ENCODE assay signal across 1 cellular context in genomic region chr19:58513694-58514563, GRCh38.
TF ChIP-seq lines count a peak whose summit lies in the region.

No MANE protein-coding gene starts in this region.

TF ChIP-seq in HepG2, 621 proteins besides CTCF, POLR2A, EP300 and RAD21 (continued from another document and continues in another):
- TF ChIP-seq ISX (CRISPR knock-in tag; conservative IDR thresholded peaks at IDR 0.05) = peak; percentile 23; the same call in 1 of the 2 replicates
- TF ChIP-seq ZNF280B (CRISPR knock-in tag; IDR thresholded peaks at IDR 0.05; ENCODE audit: borderline replicate concordance) = 0 out of 2 replicates have a peak, but pooled peaks have one; percentile 48
- peak; percentile 94 for TF ChIP-seq ZC3H13 (CRISPR knock-in tag; IDR thresholded peaks at IDR 0.05)
- no peak for TF ChIP-seq HMGA1 (CRISPR knock-in tag; conservative IDR thresholded peaks at IDR 0.05)
- TF ChIP-seq JUNB (CRISPR knock-in tag; IDR thresholded peaks at IDR 0.05; ENCODE audit: borderline replicate concordance) = no peak
- TF ChIP-seq, protein P1, sequence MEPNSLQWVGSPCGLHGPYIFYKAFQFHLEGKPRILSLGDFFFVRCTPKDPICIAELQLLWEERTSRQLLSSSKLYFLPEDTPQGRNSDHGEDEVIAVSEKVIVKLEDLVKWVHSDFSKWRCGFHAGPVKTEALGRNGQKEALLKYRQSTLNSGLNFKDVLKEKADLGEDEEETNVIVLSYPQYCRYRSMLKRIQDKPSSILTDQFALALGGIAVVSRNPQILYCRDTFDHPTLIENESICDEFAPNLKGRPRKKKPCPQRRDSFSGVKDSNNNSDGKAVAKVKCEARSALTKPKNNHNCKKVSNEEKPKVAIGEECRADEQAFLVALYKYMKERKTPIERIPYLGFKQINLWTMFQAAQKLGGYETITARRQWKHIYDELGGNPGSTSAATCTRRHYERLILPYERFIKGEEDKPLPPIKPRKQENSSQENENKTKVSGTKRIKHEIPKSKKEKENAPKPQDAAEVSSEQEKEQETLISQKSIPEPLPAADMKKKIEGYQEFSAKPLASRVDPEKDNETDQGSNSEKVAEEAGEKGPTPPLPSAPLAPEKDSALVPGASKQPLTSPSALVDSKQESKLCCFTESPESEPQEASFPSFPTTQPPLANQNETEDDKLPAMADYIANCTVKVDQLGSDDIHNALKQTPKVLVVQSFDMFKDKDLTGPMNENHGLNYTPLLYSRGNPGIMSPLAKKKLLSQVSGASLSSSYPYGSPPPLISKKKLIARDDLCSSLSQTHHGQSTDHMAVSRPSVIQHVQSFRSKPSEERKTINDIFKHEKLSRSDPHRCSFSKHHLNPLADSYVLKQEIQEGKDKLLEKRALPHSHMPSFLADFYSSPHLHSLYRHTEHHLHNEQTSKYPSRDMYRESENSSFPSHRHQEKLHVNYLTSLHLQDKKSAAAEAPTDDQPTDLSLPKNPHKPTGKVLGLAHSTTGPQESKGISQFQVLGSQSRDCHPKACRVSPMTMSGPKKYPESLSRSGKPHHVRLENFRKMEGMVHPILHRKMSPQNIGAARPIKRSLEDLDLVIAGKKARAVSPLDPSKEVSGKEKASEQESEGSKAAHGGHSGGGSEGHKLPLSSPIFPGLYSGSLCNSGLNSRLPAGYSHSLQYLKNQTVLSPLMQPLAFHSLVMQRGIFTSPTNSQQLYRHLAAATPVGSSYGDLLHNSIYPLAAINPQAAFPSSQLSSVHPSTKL (CRISPR knock-in tag; IDR thresholded peaks at IDR 0.05) = peak; percentile 24; the same call in 1 of the 2 replicates
- TF ChIP-seq, protein P2, sequence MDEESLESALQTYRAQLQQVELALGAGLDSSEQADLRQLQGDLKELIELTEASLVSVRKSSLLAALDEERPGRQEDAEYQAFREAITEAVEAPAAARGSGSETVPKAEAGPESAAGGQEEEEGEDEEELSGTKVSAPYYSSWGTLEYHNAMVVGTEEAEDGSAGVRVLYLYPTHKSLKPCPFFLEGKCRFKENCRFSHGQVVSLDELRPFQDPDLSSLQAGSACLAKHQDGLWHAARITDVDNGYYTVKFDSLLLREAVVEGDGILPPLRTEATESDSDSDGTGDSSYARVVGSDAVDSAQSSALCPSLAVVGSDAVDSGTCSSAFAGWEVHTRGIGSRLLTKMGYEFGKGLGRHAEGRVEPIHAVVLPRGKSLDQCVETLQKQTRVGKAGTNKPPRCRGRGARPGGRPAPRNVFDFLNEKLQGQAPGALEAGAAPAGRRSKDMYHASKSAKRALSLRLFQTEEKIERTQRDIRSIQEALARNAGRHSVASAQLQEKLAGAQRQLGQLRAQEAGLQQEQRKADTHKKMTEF (CRISPR knock-in tag; IDR thresholded peaks at IDR 0.05) = peak; percentile 71; the same call in 1 of the 2 replicates
- peak; percentile 78; the same call in 1 of the 2 replicates for TF ChIP-seq ZNF589 (CRISPR knock-in tag; conservative IDR thresholded peaks at IDR 0.05)
- peak; percentile 84 for TF ChIP-seq GABPB1 (CRISPR knock-in tag; IDR thresholded peaks at IDR 0.05)
- TF ChIP-seq, protein P3, sequence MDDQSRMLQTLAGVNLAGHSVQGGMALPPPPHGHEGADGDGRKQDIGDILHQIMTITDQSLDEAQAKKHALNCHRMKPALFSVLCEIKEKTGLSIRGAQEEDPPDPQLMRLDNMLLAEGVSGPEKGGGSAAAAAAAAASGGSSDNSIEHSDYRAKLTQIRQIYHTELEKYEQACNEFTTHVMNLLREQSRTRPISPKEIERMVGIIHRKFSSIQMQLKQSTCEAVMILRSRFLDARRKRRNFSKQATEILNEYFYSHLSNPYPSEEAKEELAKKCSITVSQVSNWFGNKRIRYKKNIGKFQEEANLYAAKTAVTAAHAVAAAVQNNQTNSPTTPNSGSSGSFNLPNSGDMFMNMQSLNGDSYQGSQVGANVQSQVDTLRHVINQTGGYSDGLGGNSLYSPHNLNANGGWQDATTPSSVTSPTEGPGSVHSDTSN (CRISPR knock-in tag; IDR thresholded peaks at IDR 0.05; ENCODE audit: borderline replicate concordance) = no peak
- TF ChIP-seq TAF15 (IDR thresholded peaks at IDR 0.05; ENCODE audit: low read depth, low read length, poor library complexity, severe bottlenecking) = no peak
- TF ChIP-seq NFIB (CRISPR knock-in tag; IDR thresholded peaks at IDR 0.05; ENCODE audit: borderline replicate concordance) = no peak
- TF ChIP-seq ZNF549 (CRISPR knock-in tag; IDR thresholded peaks at IDR 0.05) = no peak
- TF ChIP-seq THRA (CRISPR knock-in tag; IDR thresholded peaks at IDR 0.05; ENCODE audit: borderline replicate concordance) = 0 out of 2 replicates have a peak, but pooled peaks have one; percentile 60
- no peak for TF ChIP-seq ZMAT3 (CRISPR knock-in tag; conservative IDR thresholded peaks at IDR 0.05)
- TF ChIP-seq, protein P4, sequence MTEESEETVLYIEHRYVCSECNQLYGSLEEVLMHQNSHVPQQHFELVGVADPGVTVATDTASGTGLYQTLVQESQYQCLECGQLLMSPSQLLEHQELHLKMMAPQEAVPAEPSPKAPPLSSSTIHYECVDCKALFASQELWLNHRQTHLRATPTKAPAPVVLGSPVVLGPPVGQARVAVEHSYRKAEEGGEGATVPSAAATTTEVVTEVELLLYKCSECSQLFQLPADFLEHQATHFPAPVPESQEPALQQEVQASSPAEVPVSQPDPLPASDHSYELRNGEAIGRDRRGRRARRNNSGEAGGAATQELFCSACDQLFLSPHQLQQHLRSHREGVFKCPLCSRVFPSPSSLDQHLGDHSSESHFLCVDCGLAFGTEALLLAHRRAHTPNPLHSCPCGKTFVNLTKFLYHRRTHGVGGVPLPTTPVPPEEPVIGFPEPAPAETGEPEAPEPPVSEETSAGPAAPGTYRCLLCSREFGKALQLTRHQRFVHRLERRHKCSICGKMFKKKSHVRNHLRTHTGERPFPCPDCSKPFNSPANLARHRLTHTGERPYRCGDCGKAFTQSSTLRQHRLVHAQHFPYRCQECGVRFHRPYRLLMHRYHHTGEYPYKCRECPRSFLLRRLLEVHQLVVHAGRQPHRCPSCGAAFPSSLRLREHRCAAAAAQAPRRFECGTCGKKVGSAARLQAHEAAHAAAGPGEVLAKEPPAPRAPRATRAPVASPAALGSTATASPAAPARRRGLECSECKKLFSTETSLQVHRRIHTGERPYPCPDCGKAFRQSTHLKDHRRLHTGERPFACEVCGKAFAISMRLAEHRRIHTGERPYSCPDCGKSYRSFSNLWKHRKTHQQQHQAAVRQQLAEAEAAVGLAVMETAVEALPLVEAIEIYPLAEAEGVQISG (CRISPR knock-in tag; IDR thresholded peaks at IDR 0.05) = peak; percentile 91
- 0 out of 2 replicates have a peak, but pooled peaks have one; percentile 42 for TF ChIP-seq ZNF609 (CRISPR knock-in tag; IDR thresholded peaks at IDR 0.05; ENCODE audit: borderline replicate concordance)
- peak; percentile 62; the same call in 1 of the 2 replicates for TF ChIP-seq ELF3 (CRISPR knock-in tag; IDR thresholded peaks at IDR 0.05)
- TF ChIP-seq MTA1 (CRISPR knock-in tag; IDR thresholded peaks at IDR 0.05; ENCODE audit: borderline replicate concordance) = peak; percentile 60; the same call in 1 of the 2 replicates
- TF ChIP-seq JUND (CRISPR knock-in tag; IDR thresholded peaks at IDR 0.05) = peak; percentile 45; the same call in 1 of the 2 replicates
- TF ChIP-seq FOSL2 (CRISPR knock-in tag; IDR thresholded peaks at IDR 0.05) = peak; percentile 17; the same call in 1 of the 2 replicates
- TF ChIP-seq REPIN1 (CRISPR knock-in tag; IDR thresholded peaks at IDR 0.05; ENCODE audit: borderline replicate concordance, low read depth) = peak; percentile 69
- TF ChIP-seq HNRNPK (IDR thresholded peaks at IDR 0.05; ENCODE audit: low read depth, low read length, poor library complexity, severe bottlenecking) = peak; percentile 91
- no peak; the same call in 1 of the 2 replicates for TF ChIP-seq RFX5 (IDR thresholded peaks at IDR 0.05; ENCODE audit: low read depth, low read length)
- TF ChIP-seq RXRA (CRISPR knock-in tag; IDR thresholded peaks at IDR 0.05) = 0 out of 2 replicates have a peak, but pooled peaks have one; percentile 32
- TF ChIP-seq, protein P5, sequence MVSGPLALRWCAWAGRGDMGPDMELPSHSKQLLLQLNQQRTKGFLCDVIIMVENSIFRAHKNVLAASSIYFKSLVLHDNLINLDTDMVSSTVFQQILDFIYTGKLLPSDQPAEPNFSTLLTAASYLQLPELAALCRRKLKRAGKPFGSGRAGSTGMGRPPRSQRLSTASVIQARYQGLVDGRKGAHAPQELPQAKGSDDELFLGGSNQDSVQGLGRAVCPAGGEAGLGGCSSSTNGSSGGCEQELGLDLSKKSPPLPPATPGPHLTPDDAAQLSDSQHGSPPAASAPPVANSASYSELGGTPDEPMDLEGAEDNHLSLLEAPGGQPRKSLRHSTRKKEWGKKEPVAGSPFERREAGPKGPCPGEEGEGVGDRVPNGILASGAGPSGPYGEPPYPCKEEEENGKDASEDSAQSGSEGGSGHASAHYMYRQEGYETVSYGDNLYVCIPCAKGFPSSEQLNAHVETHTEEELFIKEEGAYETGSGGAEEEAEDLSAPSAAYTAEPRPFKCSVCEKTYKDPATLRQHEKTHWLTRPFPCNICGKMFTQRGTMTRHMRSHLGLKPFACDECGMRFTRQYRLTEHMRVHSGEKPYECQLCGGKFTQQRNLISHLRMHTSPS (CRISPR knock-in tag; IDR thresholded peaks at IDR 0.05; ENCODE audit: low read depth) = peak; percentile 27; the same call in 1 of the 2 replicates
- no peak for TF ChIP-seq NR2F1 (CRISPR knock-in tag; IDR thresholded peaks at IDR 0.05)
- peak; percentile 63; the same call in 1 of the 2 replicates for TF ChIP-seq KAT7 (CRISPR knock-in tag; IDR thresholded peaks at IDR 0.05; ENCODE audit: borderline replicate concordance)
- peak; percentile 88; the same call in 1 of the 2 replicates for TF ChIP-seq BRD4 (CRISPR knock-in tag; IDR thresholded peaks at IDR 0.05)
- TF ChIP-seq TGIF2 (CRISPR knock-in tag; IDR thresholded peaks at IDR 0.05) = no peak; the same call in 1 of the 2 replicates
- TF ChIP-seq ZNF180 (CRISPR knock-in tag; IDR thresholded peaks at IDR 0.05; ENCODE audit: borderline replicate concordance, low read depth) = 0 out of 2 replicates have a peak, but pooled peaks have one; percentile 47
- TF ChIP-seq HOXA9 (CRISPR knock-in tag; IDR thresholded peaks at IDR 0.05; ENCODE audit: borderline replicate concordance) = no peak; the same call in 1 of the 2 replicates
- TF ChIP-seq NR1H2 (CRISPR knock-in tag; IDR thresholded peaks at IDR 0.05; ENCODE audit: borderline replicate concordance, low read depth) = no peak; the same call in 1 of the 2 replicates
- peak; percentile 81; the same call in 1 of the 2 replicates for TF ChIP-seq SAFB2 (CRISPR knock-in tag; IDR thresholded peaks at IDR 0.05; ENCODE audit: borderline replicate concordance, low read depth)
- no peak for TF ChIP-seq ZNF841 (CRISPR knock-in tag; IDR thresholded peaks at IDR 0.05; ENCODE audit: borderline replicate concordance)
- TF ChIP-seq ZNF101 (CRISPR knock-in tag; IDR thresholded peaks at IDR 0.05; ENCODE audit: borderline replicate concordance, low read depth) = no peak
- TF ChIP-seq MTF2 (CRISPR knock-in tag; IDR thresholded peaks at IDR 0.05; ENCODE audit: borderline replicate concordance) = no peak
- peak; percentile 78 for TF ChIP-seq RBM39 (IDR thresholded peaks at IDR 0.05; ENCODE audit: low read depth, low read length, poor library complexity, severe bottlenecking)
